Comparison of ENCODE assay signal across 29 cellular contexts in the genomic region with DNA sequence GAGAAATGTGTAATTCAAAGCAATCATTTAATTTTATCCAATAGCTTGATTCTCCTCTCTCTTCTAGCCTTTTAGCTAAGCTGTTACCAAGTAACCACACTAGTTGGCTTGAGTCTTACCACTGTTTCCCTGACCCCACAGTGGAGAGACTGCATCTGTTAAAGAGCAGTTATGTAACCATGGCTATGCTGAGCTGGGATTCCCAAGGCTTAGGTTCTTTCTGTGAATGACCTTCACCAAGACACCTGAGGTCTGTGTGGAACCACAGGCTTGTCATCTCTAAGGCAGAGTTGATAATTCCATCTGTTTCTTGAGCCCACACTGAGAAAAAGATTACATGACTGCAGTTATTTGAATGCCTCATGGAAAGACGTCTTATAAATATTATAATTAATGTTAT.
"Had no signal": no experiment of that assay in that cellular context is flagged by ENCODE, and none has a peak within 500 bp of the region (broad histone marks: within the 10 kb centered on the region; RNA-seq: fewer than 3 reads in every experiment).

No MANE protein-coding gene starts in this region.

- ATAC-seq: activated CD4-positive, CD25-positive, alpha-beta regulatory T cell treated with anti-CD3 and anti-CD28 coated beads, Interleukin-2, amount 50 U/mL, for 24 hours; heart right ventricle; left lung; mucosa of descending colon; stimulated activated memory B cell treated with anti-CD40 and anti-IgM and Interleukin-4, amounts not matched to agents 10 μg/mL and 1 μg/mL and 100 μg/mL, for 72 hours; stimulated activated naive CD8-positive, alpha-beta T cell treated with anti-CD3 and anti-CD28 coated beads, Interleukin-15, amount 100 ng/mL, for 72 hours had no signal

- H3K36me3 ChIP-seq: adrenal gland, ascending aorta, breast epithelium, esophagus squamous epithelium, heart right ventricle, left lung, sigmoid colon, uterus had no signal

- DNase-seq: activated CD4-positive, alpha-beta T cell treated with anti-CD3 and anti-CD28 coated beads for 48 hours; activated CD4-positive, alpha-beta T cell treated with anti-CD3 and anti-CD28 coated beads, Interleukin-2, amount 50 U/mL, for 48 hours; activated CD8-positive, alpha-beta memory T cell treated with anti-CD3 and anti-CD28 coated beads for 24 hours; activated effector memory CD4-positive, alpha-beta T cell treated with Interleukin-2 at 50 U/mL for 16 hours; activated naive CD4-positive, alpha-beta T cell treated with Interleukin-2 at 50 U/mL for 16 hours; activated naive CD8-positive, alpha-beta T cell treated with anti-CD3 and anti-CD28 coated beads for 36 hours; adrenal gland; central memory CD4-positive, alpha-beta T cell; dermis blood vessel endothelial cell; effector CD4-positive, alpha-beta T cell; esophagus squamous epithelium; foreskin melanocyte; heart right ventricle; left lung; mucosa of descending colon; sigmoid colon; stimulated activated CD4-positive, alpha-beta T cell treated with anti-CD3 and anti-CD28 coated beads, Interleukin-1b, Interleukin-23, amount 100 ng/mL, for 48 hours; stimulated activated CD4-positive, alpha-beta T cell treated with anti-CD3 and anti-CD28 coated beads, Interleukin-4, amount 100 ng/mL, for 4 hours; stimulated activated CD8-positive, alpha-beta memory T cell treated with anti-CD3 and anti-CD28 coated beads, Interleukin-4, amount 100 ng/mL, for 48 hours; stimulated activated naive CD8-positive, alpha-beta T cell treated with anti-CD3 and anti-CD28 coated beads, Interleukin-15, amount 100 ng/mL, for 72 hours; substantia nigra; uterus had no signal

- H3K4me3 ChIP-seq: adrenal gland, ascending aorta, breast epithelium, esophagus squamous epithelium, heart right ventricle, left lung, mucosa of descending colon, sigmoid colon, smooth muscle cell, uterus had no signal

- H3K4me1 ChIP-seq: ascending aorta, breast epithelium, esophagus squamous epithelium, heart right ventricle, left lung, sigmoid colon, uterus had no signal

- H3K9me3 ChIP-seq: adrenal gland, ascending aorta, breast epithelium, esophagus squamous epithelium, heart right ventricle, left lung, mucosa of descending colon, sigmoid colon, uterus had no signal

- H3K27ac ChIP-seq: adrenal gland, ascending aorta, breast epithelium, epithelial cell of prostate, esophagus squamous epithelium, heart right ventricle, left lung, sigmoid colon, uterus, VCaP had no signal

- H3K27me3 ChIP-seq: adrenal gland, ascending aorta, breast epithelium, esophagus squamous epithelium, heart right ventricle, left lung, sigmoid colon, uterus had no signal
